In the genomic region with DNA sequence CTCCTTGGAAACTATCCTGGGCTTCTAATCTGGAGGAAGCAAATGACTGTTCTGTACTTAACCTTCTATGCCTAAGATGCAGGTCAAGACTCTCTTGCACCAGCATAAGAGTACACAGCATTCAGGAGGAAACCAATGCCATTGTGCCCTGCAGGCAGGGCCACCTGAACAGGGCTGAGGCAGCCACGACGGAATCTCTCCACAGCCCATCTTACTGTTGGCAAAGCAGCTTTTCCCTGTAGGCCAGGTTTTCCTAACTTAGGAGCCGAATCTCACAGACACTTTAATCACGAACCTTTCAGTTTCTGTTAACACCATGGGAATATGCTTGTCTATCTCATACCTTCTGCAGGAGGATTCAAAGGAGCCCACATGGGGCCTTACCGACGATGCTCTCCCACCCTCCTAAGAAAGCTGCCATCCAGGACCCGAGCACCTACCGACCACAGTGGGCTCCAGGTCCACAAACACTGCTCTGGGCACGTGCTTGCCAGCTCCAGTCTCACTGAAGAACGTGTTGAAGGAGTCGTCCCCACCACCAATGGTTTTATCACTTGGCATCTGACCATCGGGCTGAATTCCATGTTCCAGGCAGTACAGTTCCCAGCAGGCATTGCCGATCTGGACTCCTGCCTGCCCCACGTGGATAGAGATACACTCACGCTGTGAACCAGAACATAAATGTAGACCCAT, we compare ENCODE assay signal across 28 cellular contexts. TPM values are rescaled to one million over a fixed set of nuclear protein-coding genes. Genes with fewer than 3 reads are reported as not detected.
"Had no signal": no experiment of that assay in that cellular context is flagged by ENCODE, and none has a peak within 500 bp of the region (broad histone marks: within the 10 kb centered on the region; RNA-seq: fewer than 3 reads in every experiment).

No MANE protein-coding gene starts in this region.

- H3K9me3 ChIP-seq: psoas muscle, sigmoid colon had no signal

- ATAC-seq: activated CD8-positive, alpha-beta T cell treated with anti-CD3 and anti-CD28 coated beads for 36 hours; foreskin keratinocyte; naive thymus-derived CD4-positive, alpha-beta T cell; psoas muscle; SK-N-SH treated with all-trans-retinoic acid at 6 μM for 48 hours had no signal

- H3K36me3 ChIP-seq: neural progenitor cell, sigmoid colon, tibial nerve had no signal

- H3K4me1 ChIP-seq: foreskin keratinocyte, neural progenitor cell, psoas muscle, sigmoid colon, tibial nerve had no signal

- H3K27me3 ChIP-seq: foreskin keratinocyte, neural progenitor cell, sigmoid colon, tibial nerve had no signal

- DNase-seq: activated CD4-positive, alpha-beta T cell treated with anti-CD3 and anti-CD28 coated beads, Interleukin-2, amount 10 ng/mL, durations not matched to agents 24 days and 14 days; activated CD4-positive, CD25-positive, alpha-beta regulatory T cell; activated CD8-positive, alpha-beta T cell treated with anti-CD3 and anti-CD28 coated beads for 36 hours; activated naive CD4-positive, alpha-beta T cell treated with anti-CD3 and anti-CD28 coated beads, Interleukin-2, amount 10 ng/mL, durations not matched to agents 7 days and 5 days; activated T-cell treated with anti-CD3 and anti-CD28 coated beads, Interleukin-2, amount 50 U/mL, for 1 hour; foreskin keratinocyte; hypothalamus; mesenchymal stem cell; naive thymus-derived CD4-positive, alpha-beta T cell; psoas muscle; sigmoid colon; stimulated activated naive B cell treated with anti-CD40 and anti-IgM and Interleukin-4, amounts not matched to agents 10 μg/mL and 1 μg/mL and 100 μg/mL, for 72 hours; T-helper 1 cell; T-helper 9 cell had no signal

- H3K27ac ChIP-seq: epithelial cell of prostate, foreskin keratinocyte, neural progenitor cell, psoas muscle, sigmoid colon, tibial nerve had no signal

- H3K4me3 ChIP-seq: neural progenitor cell, psoas muscle, sigmoid colon, tibial nerve had no signal

RNA-seq across cellular contexts. Expression of gene TUBA3C, which starts 2.6 kb away (rescaled TPM):
- total RNA-seq: activated CD4-positive, alpha-beta T cell treated with anti-CD3 and anti-CD28 coated beads, Interleukin-2, amount 10 ng/mL, durations not matched to agents 24 days and 14 days; activated CD8-positive, alpha-beta T cell treated with anti-CD3 and anti-CD28 coated beads for 36 hours; activated T-helper 17 cell treated with anti-CD3 and anti-CD28 coated beads, Interleukin-2, amount 50 U/mL, for 72 hours; aorta; cerebellum; dermis microvascular lymphatic vessel endothelial cell; fibroblast of lung; foreskin keratinocyte; kidney; lower leg skin; mucosa of gallbladder; naive thymus-derived CD4-positive, alpha-beta T cell; osteoblast; psoas muscle; sigmoid colon; subcutaneous adipose tissue; tibial nerve had no signal
